ENCODE assay signal across 10 cellular contexts in genomic region chr6:44432726-44433125, GRCh38.
"Had no signal": no experiment of that assay in that cellular context is flagged by ENCODE, and none has a peak within 500 bp of the region (broad histone marks: within the 10 kb centered on the region; RNA-seq: fewer than 3 reads in every experiment).

No MANE protein-coding gene starts in this region.

- H3K27me3 Mint-ChIP-seq: activated naive CD4-positive, alpha-beta T cell treated with anti-CD3 and anti-CD28 coated beads, Interleukin-2, amount 50 U/mL, for 24 hours; stimulated activated memory B cell treated with anti-CD40 and anti-IgM and Interleukin-4, amounts not matched to agents 10 μg/mL and 1 μg/mL and 100 μg/mL, for 72 hours; type B pancreatic cell had no signal

- H3K4me3 Mint-ChIP-seq: activated naive CD4-positive, alpha-beta T cell treated with anti-CD3 and anti-CD28 coated beads, Interleukin-2, amount 50 U/mL, for 24 hours; neural progenitor cell; stimulated activated memory B cell treated with anti-CD40 and anti-IgM and Interleukin-4, amounts not matched to agents 10 μg/mL and 1 μg/mL and 100 μg/mL, for 72 hours; type B pancreatic cell had no signal

- H3K27ac ChIP-seq: neural progenitor cell, ovary had no signal

- ATAC-seq: esophagus mucosa; stimulated activated memory B cell treated with anti-CD40 and anti-IgM and Interleukin-4, amounts not matched to agents 10 μg/mL and 1 μg/mL and 100 μg/mL, for 72 hours had no signal

- H3K27ac Mint-ChIP-seq: activated naive CD4-positive, alpha-beta T cell treated with anti-CD3 and anti-CD28 coated beads, Interleukin-2, amount 50 U/mL, for 24 hours; neural progenitor cell; stimulated activated memory B cell treated with anti-CD40 and anti-IgM and Interleukin-4, amounts not matched to agents 10 μg/mL and 1 μg/mL and 100 μg/mL, for 72 hours; type B pancreatic cell had no signal

- H3K9me3 Mint-ChIP-seq: activated naive CD4-positive, alpha-beta T cell treated with anti-CD3 and anti-CD28 coated beads, Interleukin-2, amount 50 U/mL, for 24 hours; neural progenitor cell; stimulated activated memory B cell treated with anti-CD40 and anti-IgM and Interleukin-4, amounts not matched to agents 10 μg/mL and 1 μg/mL and 100 μg/mL, for 72 hours; type B pancreatic cell had no signal

- H3K27me3 ChIP-seq: neural progenitor cell, ovary had no signal

- H3K36me3 ChIP-seq: ovary had no signal

- DNase-seq: activated CD4-positive, alpha-beta T cell treated with anti-CD3 and anti-CD28 coated beads, Interleukin-2, amount 50 U/mL, for 1 hour; activated T-cell treated with anti-CD3 and anti-CD28 coated beads for 4 hours; glutamatergic neuron; ovary; T-helper 2 cell had no signal

- H3K9me3 ChIP-seq: ovary had no signal

- H3K4me1 ChIP-seq: neural progenitor cell had no signal

- H3K4me1 Mint-ChIP-seq: neural progenitor cell; stimulated activated memory B cell treated with anti-CD40 and anti-IgM and Interleukin-4, amounts not matched to agents 10 μg/mL and 1 μg/mL and 100 μg/mL, for 72 hours had no signal

- H3K4me3 ChIP-seq: neural progenitor cell, ovary had no signal
